Comparison of ENCODE assay signal across 1 cellular context in the genomic region with DNA sequence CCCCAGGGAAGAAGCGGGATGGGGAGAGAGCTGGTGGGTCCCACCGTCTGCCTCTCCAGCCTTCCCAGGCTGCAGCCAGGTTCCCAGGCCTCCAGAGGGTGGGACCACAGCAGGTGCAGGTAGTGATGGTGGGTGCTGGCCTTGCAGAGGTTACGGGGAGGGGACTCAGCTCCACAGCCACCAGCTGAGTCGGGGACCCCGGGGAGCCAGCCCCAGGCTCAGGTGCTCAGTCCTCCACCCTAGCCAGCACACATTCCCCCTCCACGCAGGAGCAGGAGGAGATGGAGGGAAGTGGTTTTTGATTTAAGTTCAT.
TF ChIP-seq lines count a peak whose summit lies in the region.

No MANE protein-coding gene starts in this region.

TF ChIP-seq in HCT116, 20 proteins besides CTCF, POLR2A, EP300 and RAD21:
- TF ChIP-seq POLR2AphosphoS5 (IDR thresholded peaks at IDR 0.05; ENCODE audit: low read depth, low read length) (no peak), JUND (IDR thresholded peaks at IDR 0.05) (no peak), SP1 (IDR thresholded peaks at IDR 0.05; ENCODE audit: low read depth) (no peak), YY1 (IDR thresholded peaks at IDR 0.05; ENCODE audit: extremely low read depth, insufficient replicate concordance, low read depth, low read length) (no peak), TCF7L2 (IDR thresholded peaks at IDR 0.05; ENCODE audit: borderline replicate concordance, extremely low read depth, insufficient read depth, insufficient read length) (no peak), ZNF274 (IDR thresholded peaks at IDR 0.05; ENCODE audit: low read depth, low read length) (no peak)
